In the genomic region with DNA sequence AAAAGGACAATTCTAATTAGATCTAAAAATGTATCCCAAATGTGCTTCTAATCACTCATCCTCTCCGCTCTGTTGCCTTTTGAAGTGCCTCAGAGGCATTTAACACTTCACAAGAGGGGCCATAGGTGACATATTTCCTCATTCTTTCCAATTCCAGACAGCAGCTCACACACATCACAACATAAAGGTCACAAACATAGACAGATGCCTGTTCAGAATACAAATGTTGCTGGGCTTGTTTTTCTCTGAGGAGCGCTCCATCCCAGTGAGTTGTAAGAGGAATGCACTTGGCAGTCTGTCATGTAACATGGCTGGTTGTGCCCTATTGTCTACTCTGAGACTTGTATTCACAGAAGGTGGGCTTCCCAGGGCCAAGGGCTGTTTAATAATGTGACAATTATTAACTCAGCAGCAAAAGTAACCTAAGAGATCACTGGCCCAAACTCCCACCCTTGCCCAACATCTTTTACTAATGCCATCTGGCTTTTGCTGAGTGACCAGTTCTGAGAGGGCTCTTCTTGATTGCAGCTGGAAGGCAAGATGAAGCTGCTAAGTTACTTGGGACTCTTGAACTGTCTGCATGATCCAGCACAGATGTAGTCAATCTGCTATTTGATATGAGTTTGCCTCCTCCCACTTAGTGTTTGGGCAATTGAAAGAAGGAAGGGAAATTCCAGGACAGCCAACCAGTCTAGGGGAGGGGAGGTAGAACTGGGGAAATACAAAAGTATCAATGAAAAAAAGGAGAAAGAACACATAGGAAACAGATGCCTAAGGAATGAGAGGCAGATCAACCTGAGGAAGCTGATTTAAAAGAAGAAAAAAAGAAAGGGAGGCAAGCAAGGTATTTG, we compare ENCODE assay signal across 1 cellular context.
TF ChIP-seq lines count a peak whose summit lies in the region.

No MANE protein-coding gene starts in this region.

TF ChIP-seq in WTC11, 78 proteins besides CTCF, POLR2A, EP300 and RAD21 (continued from another document):
- TF ChIP-seq, protein P1, sequence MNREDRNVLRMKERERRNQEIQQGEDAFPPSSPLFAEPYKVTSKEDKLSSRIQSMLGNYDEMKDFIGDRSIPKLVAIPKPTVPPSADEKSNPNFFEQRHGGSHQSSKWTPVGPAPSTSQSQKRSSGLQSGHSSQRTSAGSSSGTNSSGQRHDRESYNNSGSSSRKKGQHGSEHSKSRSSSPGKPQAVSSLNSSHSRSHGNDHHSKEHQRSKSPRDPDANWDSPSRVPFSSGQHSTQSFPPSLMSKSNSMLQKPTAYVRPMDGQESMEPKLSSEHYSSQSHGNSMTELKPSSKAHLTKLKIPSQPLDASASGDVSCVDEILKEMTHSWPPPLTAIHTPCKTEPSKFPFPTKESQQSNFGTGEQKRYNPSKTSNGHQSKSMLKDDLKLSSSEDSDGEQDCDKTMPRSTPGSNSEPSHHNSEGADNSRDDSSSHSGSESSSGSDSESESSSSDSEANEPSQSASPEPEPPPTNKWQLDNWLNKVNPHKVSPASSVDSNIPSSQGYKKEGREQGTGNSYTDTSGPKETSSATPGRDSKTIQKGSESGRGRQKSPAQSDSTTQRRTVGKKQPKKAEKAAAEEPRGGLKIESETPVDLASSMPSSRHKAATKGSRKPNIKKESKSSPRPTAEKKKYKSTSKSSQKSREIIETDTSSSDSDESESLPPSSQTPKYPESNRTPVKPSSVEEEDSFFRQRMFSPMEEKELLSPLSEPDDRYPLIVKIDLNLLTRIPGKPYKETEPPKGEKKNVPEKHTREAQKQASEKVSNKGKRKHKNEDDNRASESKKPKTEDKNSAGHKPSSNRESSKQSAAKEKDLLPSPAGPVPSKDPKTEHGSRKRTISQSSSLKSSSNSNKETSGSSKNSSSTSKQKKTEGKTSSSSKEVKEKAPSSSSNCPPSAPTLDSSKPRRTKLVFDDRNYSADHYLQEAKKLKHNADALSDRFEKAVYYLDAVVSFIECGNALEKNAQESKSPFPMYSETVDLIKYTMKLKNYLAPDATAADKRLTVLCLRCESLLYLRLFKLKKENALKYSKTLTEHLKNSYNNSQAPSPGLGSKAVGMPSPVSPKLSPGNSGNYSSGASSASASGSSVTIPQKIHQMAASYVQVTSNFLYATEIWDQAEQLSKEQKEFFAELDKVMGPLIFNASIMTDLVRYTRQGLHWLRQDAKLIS (CRISPR knock-in tag; IDR thresholded peaks at IDR 0.05; ENCODE audit: borderline replicate concordance): no peak
- no peak for TF ChIP-seq MYBL2 (CRISPR knock-in tag; IDR thresholded peaks at IDR 0.05)
- TF ChIP-seq, protein P2, sequence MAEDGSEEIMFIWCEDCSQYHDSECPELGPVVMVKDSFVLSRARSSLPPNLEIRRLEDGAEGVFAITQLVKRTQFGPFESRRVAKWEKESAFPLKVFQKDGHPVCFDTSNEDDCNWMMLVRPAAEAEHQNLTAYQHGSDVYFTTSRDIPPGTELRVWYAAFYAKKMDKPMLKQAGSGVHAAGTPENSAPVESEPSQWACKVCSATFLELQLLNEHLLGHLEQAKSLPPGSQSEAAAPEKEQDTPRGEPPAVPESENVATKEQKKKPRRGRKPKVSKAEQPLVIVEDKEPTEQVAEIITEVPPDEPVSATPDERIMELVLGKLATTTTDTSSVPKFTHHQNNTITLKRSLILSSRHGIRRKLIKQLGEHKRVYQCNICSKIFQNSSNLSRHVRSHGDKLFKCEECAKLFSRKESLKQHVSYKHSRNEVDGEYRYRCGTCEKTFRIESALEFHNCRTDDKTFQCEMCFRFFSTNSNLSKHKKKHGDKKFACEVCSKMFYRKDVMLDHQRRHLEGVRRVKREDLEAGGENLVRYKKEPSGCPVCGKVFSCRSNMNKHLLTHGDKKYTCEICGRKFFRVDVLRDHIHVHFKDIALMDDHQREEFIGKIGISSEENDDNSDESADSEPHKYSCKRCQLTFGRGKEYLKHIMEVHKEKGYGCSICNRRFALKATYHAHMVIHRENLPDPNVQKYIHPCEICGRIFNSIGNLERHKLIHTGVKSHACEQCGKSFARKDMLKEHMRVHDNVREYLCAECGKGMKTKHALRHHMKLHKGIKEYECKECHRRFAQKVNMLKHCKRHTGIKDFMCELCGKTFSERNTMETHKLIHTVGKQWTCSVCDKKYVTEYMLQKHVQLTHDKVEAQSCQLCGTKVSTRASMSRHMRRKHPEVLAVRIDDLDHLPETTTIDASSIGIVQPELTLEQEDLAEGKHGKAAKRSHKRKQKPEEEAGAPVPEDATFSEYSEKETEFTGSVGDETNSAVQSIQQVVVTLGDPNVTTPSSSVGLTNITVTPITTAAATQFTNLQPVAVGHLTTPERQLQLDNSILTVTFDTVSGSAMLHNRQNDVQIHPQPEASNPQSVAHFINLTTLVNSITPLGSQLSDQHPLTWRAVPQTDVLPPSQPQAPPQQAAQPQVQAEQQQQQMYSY (CRISPR knock-in tag; IDR thresholded peaks at IDR 0.05): no peak
- no peak for TF ChIP-seq ZNF416 (CRISPR knock-in tag; IDR thresholded peaks at IDR 0.05)
- TF ChIP-seq NR1H2 (CRISPR knock-in tag; IDR thresholded peaks at IDR 0.05): no peak
- TF ChIP-seq, protein P3, sequence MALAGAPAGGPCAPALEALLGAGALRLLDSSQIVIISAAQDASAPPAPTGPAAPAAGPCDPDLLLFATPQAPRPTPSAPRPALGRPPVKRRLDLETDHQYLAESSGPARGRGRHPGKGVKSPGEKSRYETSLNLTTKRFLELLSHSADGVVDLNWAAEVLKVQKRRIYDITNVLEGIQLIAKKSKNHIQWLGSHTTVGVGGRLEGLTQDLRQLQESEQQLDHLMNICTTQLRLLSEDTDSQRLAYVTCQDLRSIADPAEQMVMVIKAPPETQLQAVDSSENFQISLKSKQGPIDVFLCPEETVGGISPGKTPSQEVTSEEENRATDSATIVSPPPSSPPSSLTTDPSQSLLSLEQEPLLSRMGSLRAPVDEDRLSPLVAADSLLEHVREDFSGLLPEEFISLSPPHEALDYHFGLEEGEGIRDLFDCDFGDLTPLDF (CRISPR knock-in tag; IDR thresholded peaks at IDR 0.05): no peak
- no peak for TF ChIP-seq ZNF121 (CRISPR knock-in tag; IDR thresholded peaks at IDR 0.05)
- TF ChIP-seq E2F4 (CRISPR knock-in tag; IDR thresholded peaks at IDR 0.05; ENCODE audit: borderline replicate concordance, low read depth): no peak
- TF ChIP-seq, protein P4, sequence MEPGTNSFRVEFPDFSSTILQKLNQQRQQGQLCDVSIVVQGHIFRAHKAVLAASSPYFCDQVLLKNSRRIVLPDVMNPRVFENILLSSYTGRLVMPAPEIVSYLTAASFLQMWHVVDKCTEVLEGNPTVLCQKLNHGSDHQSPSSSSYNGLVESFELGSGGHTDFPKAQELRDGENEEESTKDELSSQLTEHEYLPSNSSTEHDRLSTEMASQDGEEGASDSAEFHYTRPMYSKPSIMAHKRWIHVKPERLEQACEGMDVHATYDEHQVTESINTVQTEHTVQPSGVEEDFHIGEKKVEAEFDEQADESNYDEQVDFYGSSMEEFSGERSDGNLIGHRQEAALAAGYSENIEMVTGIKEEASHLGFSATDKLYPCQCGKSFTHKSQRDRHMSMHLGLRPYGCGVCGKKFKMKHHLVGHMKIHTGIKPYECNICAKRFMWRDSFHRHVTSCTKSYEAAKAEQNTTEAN (CRISPR knock-in tag; IDR thresholded peaks at IDR 0.05): no peak
